ENCODE assay signal across 16 cellular contexts in genomic region chr17:34639706-34640425, GRCh38.
DNase-seq lines count a peak whose midpoint lies in the region; FAIRE-seq and TF ChIP-seq lines count a peak whose summit lies in the region.
"Had no signal": no experiment of that assay in that cellular context is flagged by ENCODE, and none has a peak within 500 bp of the region (broad histone marks: within the 10 kb centered on the region; RNA-seq: fewer than 3 reads in every experiment).

No MANE protein-coding gene starts in this region.

- no peak for TF ChIP-seq EP300 in suprapubic skin (IDR thresholded peaks at IDR 0.05)

- H3K4me3 ChIP-seq in small intestine (ENCODE audit: low read depth in 1 of 2, low read length in 2 of 2) (no peak overlapping the region), suprapubic skin (no peak overlapping the region)
- H3K4me3 ChIP-seq: heart left ventricle, upper lobe of left lung had no signal

- no peak for FAIRE-seq in small intestine (lab: Jason Lieb, UNC)
- FAIRE-seq: endothelial cell of umbilical vein had no signal

- peaks cover 0 to 15% of the 10 kb centered on the region in 2 donors for H3K4me1 ChIP-seq in small intestine (ENCODE audit: control insufficient read depth in 2 of 2, insufficient read depth in 1 of 2, low read depth in 1 of 2, low read length in 1 of 2)
- peaks cover 8% of the 10 kb centered on the region for H3K4me1 ChIP-seq in suprapubic skin

- H3K36me3 ChIP-seq in small intestine (ENCODE audit: control insufficient read depth in 2 of 2, insufficient read depth in 2 of 2, low read length in 2 of 2) (no peaks in the 10 kb centered on the region), suprapubic skin (no peaks in the 10 kb centered on the region)
- H3K36me3 ChIP-seq: heart left ventricle, upper lobe of left lung had no signal

- H3K9me3 ChIP-seq in small intestine (ENCODE audit: control insufficient read depth, low read depth) = no peaks in the 10 kb centered on the region
- no peaks in the 10 kb centered on the region for H3K9me3 ChIP-seq in suprapubic skin
- H3K9me3 ChIP-seq: heart left ventricle, upper lobe of left lung had no signal

- H3K27me3 ChIP-seq in small intestine (ENCODE audit: control insufficient read depth in 2 of 2, insufficient read depth in 2 of 2, low read length in 2 of 2) = no peaks in the 10 kb centered on the region
- H3K27me3 ChIP-seq in suprapubic skin = peaks cover 96% of the 10 kb centered on the region

- WGBS in small intestine, 3 donors = 16 to 60% (median 38%) methylated on average over 6 of the region's 6 CpGs
- WGBS in suprapubic skin = 40% methylated on average over 3 of the region's 6 CpGs

- DNase-seq in NCI-H1694 treated with DMSO at 0.1 percent for 48 hours (lab: John Stamatoyannopoulos, UW) (peak; percentile 94), NCI-H345 treated with DMSO at 0.1 percent for 48 hours (lab: John Stamatoyannopoulos, UW; ENCODE audit: unreplicated experiment) (peak; percentile 44), cerebellar nuclear complex (lab: John Stamatoyannopoulos, UW) (peak; percentile 71 to 89), small intestine (peak; percentile 80), suprapubic skin (ENCODE audit: low spot score in 2 of 2) (no peak), dermis blood vessel endothelial cell (no peak), SIG-M5 (lab: John Stamatoyannopoulos, UW) (no peak)
- DNase-seq: activated effector memory CD4-positive, alpha-beta T cell treated with anti-CD3 and anti-CD28 coated beads, Interleukin-2, amount 50 U/mL, for 16 hours; CD8-positive, alpha-beta T cell; heart left ventricle; midbrain; NCI-H510A treated with DMSO at 0.1 percent for 48 hours; stimulated activated CD4-positive, alpha-beta T cell treated with anti-CD3 and anti-CD28 coated beads, Interleukin-4, amount 100 ng/mL, for 24 hours had no signal

- H3K27ac ChIP-seq in small intestine (ENCODE audit: low read depth in 1 of 2, low read length in 1 of 2) (no peak overlapping the region), suprapubic skin (no peak overlapping the region)
- H3K27ac ChIP-seq: heart left ventricle, KMS-11, upper lobe of left lung had no signal

- no peak for TF ChIP-seq CTCF in suprapubic skin (IDR thresholded peaks at IDR 0.05)

- no peak for TF ChIP-seq POLR2A in suprapubic skin (IDR thresholded peaks at IDR 0.05)

Comparison
In these comparisons a context has a peak if more than half of its experiments do, and no peak if none do; other contexts are left out.
1. DNase-seq: peak in NCI-H1694 treated with DMSO at 0.1 percent for 48 hours (single experiment), NCI-H345 treated with DMSO at 0.1 percent for 48 hours (single experiment), cerebellar nuclear complex (2 of 2) and small intestine (single experiment); none in suprapubic skin (0 of 2), dermis blood vessel endothelial cell (single experiment) and SIG-M5 (single experiment).